Comparison of ENCODE assay signal across 1 cellular context in the genomic region with DNA sequence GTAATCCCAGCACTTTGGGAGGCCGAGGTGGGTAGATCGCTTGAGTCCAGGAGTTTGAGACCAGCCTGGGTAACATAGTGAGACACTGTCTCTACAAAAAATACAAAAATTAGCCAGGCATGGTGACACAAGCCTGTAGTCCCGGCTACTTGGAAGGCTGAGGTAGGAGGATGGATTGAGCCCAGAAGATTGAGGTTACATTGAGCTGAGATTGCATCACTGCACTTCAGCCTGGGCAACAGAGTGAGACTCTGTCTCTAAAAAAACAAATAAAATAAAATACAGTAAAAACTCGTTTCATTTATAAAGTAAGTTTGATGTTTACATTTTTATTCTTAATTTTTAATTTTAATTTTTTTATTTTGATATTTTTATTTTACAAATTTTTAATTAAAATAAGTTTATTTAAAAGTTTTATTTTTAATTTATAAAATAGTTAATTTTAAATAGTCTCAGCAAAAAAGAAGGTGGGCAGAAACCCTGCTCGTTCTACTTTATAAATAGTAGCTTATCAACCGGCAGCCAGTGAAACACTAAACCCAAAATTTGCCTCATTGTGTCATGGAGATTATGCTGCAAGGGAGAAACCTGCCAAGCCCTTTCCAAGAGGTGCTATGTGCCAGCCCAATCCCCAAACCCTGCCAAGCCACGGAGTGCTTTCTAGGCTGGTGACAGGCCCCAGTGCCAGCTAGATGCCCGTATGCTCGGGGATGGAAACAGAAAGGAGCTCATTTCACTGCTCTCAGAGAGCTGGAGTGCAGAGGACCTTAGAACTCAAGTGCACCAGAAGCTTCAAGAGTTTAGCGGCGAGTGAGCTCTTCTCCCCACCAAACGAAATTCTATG.
TF ChIP-seq lines count a peak whose summit lies in the region.

No MANE protein-coding gene starts in this region.

TF ChIP-seq in HepG2, 621 proteins besides CTCF, POLR2A, EP300 and RAD21 (continued from another document):
- TF ChIP-seq, protein P1, sequence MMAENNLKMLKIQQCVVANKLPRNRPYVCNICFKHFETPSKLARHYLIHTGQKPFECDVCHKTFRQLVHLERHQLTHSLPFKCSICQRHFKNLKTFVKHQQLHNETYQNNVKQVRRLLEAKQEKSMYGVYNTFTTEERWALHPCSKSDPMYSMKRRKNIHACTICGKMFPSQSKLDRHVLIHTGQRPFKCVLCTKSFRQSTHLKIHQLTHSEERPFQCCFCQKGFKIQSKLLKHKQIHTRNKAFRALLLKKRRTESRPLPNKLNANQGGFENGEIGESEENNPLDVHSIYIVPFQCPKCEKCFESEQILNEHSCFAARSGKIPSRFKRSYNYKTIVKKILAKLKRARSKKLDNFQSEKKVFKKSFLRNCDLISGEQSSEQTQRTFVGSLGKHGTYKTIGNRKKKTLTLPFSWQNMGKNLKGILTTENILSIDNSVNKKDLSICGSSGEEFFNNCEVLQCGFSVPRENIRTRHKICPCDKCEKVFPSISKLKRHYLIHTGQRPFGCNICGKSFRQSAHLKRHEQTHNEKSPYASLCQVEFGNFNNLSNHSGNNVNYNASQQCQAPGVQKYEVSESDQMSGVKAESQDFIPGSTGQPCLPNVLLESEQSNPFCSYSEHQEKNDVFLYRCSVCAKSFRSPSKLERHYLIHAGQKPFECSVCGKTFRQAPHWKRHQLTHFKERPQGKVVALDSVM (CRISPR knock-in tag; IDR thresholded peaks at IDR 0.05), result peak; percentile 67; the same call in 1 of the 2 replicates
- TF ChIP-seq ELF1 (CRISPR knock-in tag; IDR thresholded peaks at IDR 0.05), result no peak
